Comparison of ENCODE assay signal across 22 cellular contexts in the genomic region with DNA sequence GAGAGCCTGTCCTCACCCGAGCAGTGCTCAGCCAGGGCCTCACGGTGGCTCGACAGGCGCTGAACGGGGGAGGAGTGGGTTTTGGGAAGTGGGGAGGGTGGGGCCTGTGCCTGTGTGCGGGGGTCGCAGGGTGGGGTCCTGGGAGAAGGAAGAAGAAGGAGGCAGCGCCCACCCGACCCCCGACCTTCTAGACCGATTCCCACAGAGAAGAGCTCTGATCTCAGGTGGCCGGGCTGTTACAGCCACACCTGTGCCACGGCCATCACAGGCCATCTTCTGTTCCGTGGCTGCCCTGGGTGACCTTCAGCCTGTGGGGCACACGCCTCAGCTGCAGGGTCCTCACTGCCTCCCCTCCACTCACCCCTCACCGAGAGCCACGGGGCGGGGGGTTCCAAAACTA. TPM values are rescaled to one million over a fixed set of nuclear protein-coding genes. Genes with fewer than 3 reads are reported as not detected.
"Had no signal": no experiment of that assay in that cellular context is flagged by ENCODE, and none has a peak within 500 bp of the region (broad histone marks: within the 10 kb centered on the region; RNA-seq: fewer than 3 reads in every experiment).

No MANE protein-coding gene starts in this region.

- H3K27me3 ChIP-seq: hepatocyte had no signal

- H3K27ac Mint-ChIP-seq: immature natural killer cell, mesothelial cell of epicardium had no signal

- H3K36me3 ChIP-seq: esophagus muscularis mucosa, gastroesophageal sphincter, heart left ventricle, lower lobe of right lung had no signal

- H3K4me3 ChIP-seq: coronary artery, dorsolateral prefrontal cortex, esophagus muscularis mucosa, gastroesophageal sphincter, heart left ventricle, hepatocyte, lower lobe of right lung, mucosa of descending colon had no signal

- H3K9me3 Mint-ChIP-seq: immature natural killer cell, mesothelial cell of epicardium had no signal

- H3K4me1 Mint-ChIP-seq: immature natural killer cell had no signal

- H3K4me1 ChIP-seq: foreskin keratinocyte, lower lobe of right lung had no signal

- DNase-seq: dermis blood vessel endothelial cell; dorsolateral prefrontal cortex; effector CD4-positive, alpha-beta T cell; effector memory CD4-positive, alpha-beta T cell; foreskin keratinocyte; heart left ventricle; hypothalamus; immature natural killer cell; islet precursor cell; kidney; kidney glomerular epithelial cell; left colon; left ventricle myocardium superior; lower lobe of right lung; mesenchymal stem cell; mucosa of descending colon had no signal

- H2AFZ ChIP-seq: hepatocyte had no signal

- ATAC-seq: foreskin keratinocyte, gastroesophageal sphincter, left colon, lower lobe of right lung had no signal

- H3K4me3 Mint-ChIP-seq: immature natural killer cell, mesothelial cell of epicardium had no signal

- H3K4me2 ChIP-seq: hepatocyte had no signal

- H3K27ac ChIP-seq: coronary artery, dorsolateral prefrontal cortex, esophagus muscularis mucosa, foreskin keratinocyte, gastroesophageal sphincter, heart left ventricle, hepatocyte, lower lobe of right lung had no signal

- H3K9me3 ChIP-seq: esophagus muscularis mucosa, gastroesophageal sphincter, heart left ventricle, lower lobe of right lung, mucosa of descending colon had no signal

RNA-seq across cellular contexts. Expression of gene GATA5, which starts 41.4 kb away (rescaled TPM):
- polyA plus RNA-seq: endothelial cell of umbilical vein, foreskin keratinocyte, immature natural killer cell had no signal
